ENCODE assay signal across 8 cellular contexts in genomic region chr9:131728961-131729360, GRCh38. TPM values are rescaled to one million over a fixed set of nuclear protein-coding genes. Genes with fewer than 3 reads are reported as not detected.
DNase-seq lines count a peak whose midpoint lies in the region; ATAC-seq and TF ChIP-seq lines count a peak whose summit lies in the region.

No MANE protein-coding gene starts in this region.

- TF ChIP-seq CTCF in GM10266 (IDR thresholded peaks at IDR 0.05; ENCODE audit: control insufficient read depth, insufficient read depth, low read depth, missing control alignments) = no peak

- H3K27ac ChIP-seq in cingulate gyrus (ENCODE audit: low read depth, low read length) = peak overlapping the region; percentile 7

- peak; percentile 21 for ATAC-seq in GM21528 (IDR thresholded peaks at IDR 0.05; ENCODE audit: low FRiP score, unreplicated experiment)

- peak in 4 of 5 experiments; percentile 54 to 74 (median 62) for DNase-seq in T-helper 2 cell
- DNase-seq in stimulated activated CD4-positive, alpha-beta T cell treated with anti-CD3 and anti-CD28 coated beads, Interleukin-12 subunit alpha, Interleukin-12 subunit beta, amount 100 ng/mL, for 4 hours = peak; percentile 59
- no peak for DNase-seq in GM10266 (ENCODE audit: extremely low spot score)
- no peak for DNase-seq in middle frontal gyrus (ENCODE audit: extremely low spot score, low spot score)
- no peak for DNase-seq in amygdala (lab: John Stamatoyannopoulos, UW)
- no peak for DNase-seq in A172 (ENCODE audit: low spot score)

RNA-seq across cellular contexts. Expression of gene RAPGEF1, which starts 10.9 kb away (rescaled TPM):
- total RNA-seq in A172 (2014; rRNA removed; shearing (Covaris generic)) = 20.0 and 40.9 TPM in 2 replicates

Comparison
In these comparisons a context has a peak if more than half of its experiments do, and no peak if none do; other contexts are left out.
1. DNase-seq: peak in T-helper 2 cell (4 of 5) and stimulated activated CD4-positive, alpha-beta T cell treated with anti-CD3 and anti-CD28 coated beads, Interleukin-12 subunit alpha, Interleukin-12 subunit beta, amount 100 ng/mL, for 4 hours (single experiment); none in GM10266 (single experiment), middle frontal gyrus (single experiment), amygdala (0 of 56) and A172 (single experiment).